13 cellular contexts compared by ENCODE assay signal in the genomic region with DNA sequence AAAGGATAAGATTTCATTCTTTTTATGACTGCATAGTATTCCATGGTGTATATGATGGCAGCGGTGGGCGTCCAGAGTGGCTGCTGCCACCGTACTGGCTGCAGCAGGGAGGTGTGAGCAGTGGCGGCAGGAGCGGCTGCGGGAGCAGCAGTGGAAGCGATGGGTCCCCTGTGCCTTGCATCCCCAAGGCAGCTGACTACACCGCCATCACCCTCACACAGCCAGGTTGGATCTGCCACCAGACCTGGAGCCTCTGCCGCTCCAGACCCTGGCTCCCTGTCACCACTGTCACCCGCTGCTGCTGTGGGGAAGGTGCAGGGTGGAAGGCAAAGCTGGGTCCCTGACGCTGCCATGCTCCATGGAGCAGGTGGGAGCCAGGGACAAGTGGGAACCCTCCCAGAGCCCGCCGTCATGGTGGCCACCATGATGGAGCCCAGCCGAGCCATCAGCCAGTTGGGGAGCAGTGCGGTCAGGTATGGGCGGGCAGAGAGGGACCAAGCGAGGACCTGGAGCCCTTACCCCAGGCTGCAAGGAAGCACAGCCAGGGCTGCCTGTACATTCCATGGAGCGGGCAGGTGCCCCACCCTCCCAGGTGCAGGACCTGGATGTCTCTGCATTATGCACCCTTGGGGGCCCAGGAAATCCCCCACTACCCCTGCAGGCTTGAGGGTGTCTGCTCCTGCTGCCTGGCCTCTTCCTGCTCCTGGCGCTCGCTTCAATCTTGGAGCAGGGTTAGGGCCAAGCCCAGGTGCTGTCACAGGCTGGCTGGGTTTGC.
DNase-seq lines count a peak whose midpoint lies in the region; ATAC-seq and TF ChIP-seq lines count a peak whose summit lies in the region.
"Had no signal": no experiment of that assay in that cellular context is flagged by ENCODE, and none has a peak within 500 bp of the region (broad histone marks: within the 10 kb centered on the region; RNA-seq: fewer than 3 reads in every experiment).

No MANE protein-coding gene starts in this region.

- H3K4me2 ChIP-seq in neuronal stem cell (ENCODE audit: insufficient read depth, low read length, poor library complexity, severe bottlenecking), result no peak overlapping the region
- H3K4me2 ChIP-seq: BLaER1 treated with 17β-estradiol and CSF1 and Interleukin-3, amounts not matched to agents 10 nM and 100 nM had no signal

- H3K18ac ChIP-seq in neuronal stem cell (ENCODE audit: low read length), result peak overlapping the region; percentile 77

- intact Hi-C loops in right cardiac atrium (cut with DNase I) (no loop called here), Right ventricle myocardium inferior (cut with DNase I) (no loop called here)

- H3K4me1 ChIP-seq in right cardiac atrium (ENCODE audit: control insufficient read depth, insufficient read depth, low read length) (no peaks in the 10 kb centered on the region), gastroesophageal sphincter (no peaks in the 10 kb centered on the region), neuronal stem cell (ENCODE audit: control insufficient read depth in 2 of 2, insufficient read depth in 1 of 2, low read depth in 1 of 2, low read length in 2 of 2) (no peaks in the 10 kb centered on the region)
- H3K4me1 ChIP-seq: BLaER1 treated with 17β-estradiol and CSF1 and Interleukin-3, amounts not matched to agents 10 nM and 100 nM had no signal

- no peak for TF ChIP-seq CTCF in gastroesophageal sphincter (IDR thresholded peaks at IDR 0.05)

- peak overlapping the region; percentile 54 for H3K9ac ChIP-seq in neuronal stem cell (ENCODE audit: low read depth, low read length, poor library complexity)
- H3K9ac ChIP-seq: BLaER1 treated with 17β-estradiol and CSF1 and Interleukin-3, amounts not matched to agents 10 nM and 100 nM had no signal

- TF ChIP-seq POLR2A in gastroesophageal sphincter (IDR thresholded peaks at IDR 0.05), result no peak

- no peak for TF ChIP-seq EP300 in gastroesophageal sphincter (IDR thresholded peaks at IDR 0.05)

- H3K27me3 ChIP-seq in right cardiac atrium (ENCODE audit: control insufficient read depth, insufficient read depth) (no peaks in the 10 kb centered on the region), gastroesophageal sphincter (no peaks in the 10 kb centered on the region), neuronal stem cell (ENCODE audit: control insufficient read depth in 3 of 3, insufficient read depth in 3 of 3, low read depth in 1 of 3, low read length in 3 of 3) (no peaks in the 10 kb centered on the region)
- H3K27me3 ChIP-seq: BLaER1 treated with 17β-estradiol and CSF1 and Interleukin-3, amounts not matched to agents 10 nM and 100 nM had no signal

- H3K36me3 ChIP-seq in gastroesophageal sphincter (no peaks in the 10 kb centered on the region), neuronal stem cell (replicated peaks in 1 of 2; ENCODE audit: control insufficient read depth in 2 of 2, insufficient read depth in 2 of 2, low read length in 2 of 2) (no peaks in the 10 kb centered on the region)
- H3K36me3 ChIP-seq: BLaER1 treated with 17β-estradiol and CSF1 and Interleukin-3, amounts not matched to agents 10 nM and 100 nM had no signal

- H2BK15ac ChIP-seq in neuronal stem cell (ENCODE audit: low read length), result peak overlapping the region; percentile 56

- peak overlapping the region; percentile 90 for H3K14ac ChIP-seq in neuronal stem cell (ENCODE audit: low read length)

- H2BK12ac ChIP-seq in neuronal stem cell (ENCODE audit: low read length), result peak overlapping the region; percentile 93

- peak overlapping the region; percentile 32 for H2BK120ac ChIP-seq in neuronal stem cell (ENCODE audit: low read depth, low read length)

- H2AFZ ChIP-seq in neuronal stem cell (ENCODE audit: low read length), result no peak overlapping the region

- H2BK5ac ChIP-seq in neuronal stem cell (ENCODE audit: low read length), result no peak overlapping the region

- H3K9me3 ChIP-seq in right cardiac atrium (ENCODE audit: control insufficient read depth, low read length) (no peaks in the 10 kb centered on the region), gastroesophageal sphincter (no peaks in the 10 kb centered on the region), neuronal stem cell (replicated peaks in 1 of 2; ENCODE audit: control insufficient read depth in 2 of 2, insufficient read depth in 1 of 2, low read depth in 1 of 2, low read length in 2 of 2) (no peaks in the 10 kb centered on the region)

- no peak overlapping the region for H4K8ac ChIP-seq in neuronal stem cell (ENCODE audit: low read depth, low read length)

- peak overlapping the region; percentile 61 for H3K23ac ChIP-seq in neuronal stem cell (ENCODE audit: low read depth, low read length, poor library complexity)

- peak in 2 of 3 donors; percentile 21 to 35 for DNase-seq in right cardiac atrium
- no peak for DNase-seq in Right ventricle myocardium inferior (ENCODE audit: missing footprints)
- no peak for DNase-seq in neuronal stem cell (ENCODE audit: low spot score)
- no peak for DNase-seq in NCI-H2196 treated with DMSO at 0.1 percent for 48 hours (lab: John Stamatoyannopoulos, UW; ENCODE audit: unreplicated experiment)
- no peak for DNase-seq in stimulated activated naive CD4-positive, alpha-beta T cell treated with Interleukin-2 at 50 U/mL for 16 hours (lab: John Stamatoyannopoulos, UW)
- DNase-seq: Calu3; CD8-positive, alpha-beta T cell; DMS79 treated with DMSO at 0.1 percent for 48 hours; GF-D8; GOT3 had no signal

- no peak overlapping the region for H4K91ac ChIP-seq in neuronal stem cell (ENCODE audit: low read depth, low read length, poor library complexity)

- H3K79me1 ChIP-seq in neuronal stem cell (ENCODE audit: low read depth, low read length), result no peaks in the 10 kb centered on the region

- H3K4me3 ChIP-seq in right cardiac atrium (ENCODE audit: low read length) (no peak overlapping the region), gastroesophageal sphincter (no peak overlapping the region), neuronal stem cell (ENCODE audit: low read length in 2 of 2) (no peak overlapping the region)
- H3K4me3 ChIP-seq: BLaER1 treated with 17β-estradiol and CSF1 and Interleukin-3, amounts not matched to agents 10 nM and 100 nM had no signal

- 94% methylated on average over 20 of the region's 20 CpGs for WGBS in right cardiac atrium
- WGBS in gastroesophageal sphincter (ENCODE audit: low coverage in 1 of 2), 2 donors, result 85% methylated on average over 6 of the region's 20 CpGs; no CpG with 5 or more reads in 1 of the 2 donors
- WGBS in neuronal stem cell (ENCODE audit: extremely low coverage in 2 of 2, insufficient read length in 2 of 2, insufficient replicate concordance in 1 of 2), 2 donors, result no CpG with 5 or more reads among the region's 20 CpGs

- peak overlapping the region; percentile 78 for H2AK5ac ChIP-seq in neuronal stem cell (ENCODE audit: low read depth, low read length)

- ATAC-seq in right cardiac atrium (peak in 1 of 2 donors; percentile 14), Right ventricle myocardium inferior (no peak), gastroesophageal sphincter (peak; percentile 34), GM19035 (IDR thresholded peaks at IDR 0.05; ENCODE audit: unreplicated experiment) (no peak)
- ATAC-seq: CD8-positive, alpha-beta T cell had no signal

- H3K4ac ChIP-seq in neuronal stem cell (ENCODE audit: low read length), result peak overlapping the region; percentile 60

- H3K27ac ChIP-seq in right cardiac atrium (ENCODE audit: low read length) (no peak overlapping the region), gastroesophageal sphincter (no peak overlapping the region), neuronal stem cell (replicated peaks; ENCODE audit: low read length) (no peak overlapping the region)
- H3K27ac ChIP-seq: BLaER1 treated with 17β-estradiol and CSF1 and Interleukin-3, amounts not matched to agents 10 nM and 100 nM had no signal

Comparison
In these comparisons a context has a peak if more than half of its experiments do, and no peak if none do; other contexts are left out.
1. DNase-seq: peak in right cardiac atrium (2 of 3); none in Right ventricle myocardium inferior (single experiment), neuronal stem cell (single experiment), NCI-H2196 treated with DMSO at 0.1 percent for 48 hours (single experiment) and stimulated activated naive CD4-positive, alpha-beta T cell treated with Interleukin-2 at 50 U/mL for 16 hours (single experiment).